Comparison of ENCODE assay signal across 8 cellular contexts in genomic region chr3:43287514-43287913, GRCh38. TPM values are rescaled to one million over a fixed set of nuclear protein-coding genes. Genes with fewer than 3 reads are reported as not detected.
DNase-seq lines count a peak whose midpoint lies in the region; TF ChIP-seq lines count a peak whose summit lies in the region.

No MANE protein-coding gene starts in this region.

- H3K4me3 Mint-ChIP-seq in progenitor cell of endocrine pancreas (ENCODE audit: low read depth), result peak overlapping the region; percentile 94

- H3K4me3 ChIP-seq in GM06990 (replicated peaks; ENCODE audit: low read depth, low read length) (peak overlapping the region; percentile 69), PC-9 (peak overlapping the region; percentile 83), epithelial cell of proximal tubule (ENCODE audit: low read depth, low read length) (peak overlapping the region; percentile 82)

- no peaks in the 10 kb centered on the region for H3K9me2 ChIP-seq in PC-9 (ENCODE audit: insufficient read depth)

- DNase-seq in GM06990 (ENCODE audit: extremely low read depth, insufficient read length) (no peak), PC-9 (no peak), epithelial cell of proximal tubule (ENCODE audit: low read depth) (no peak), progenitor cell of endocrine pancreas (ENCODE audit: low spot score, unreplicated experiment) (no peak), NCI-H345 (lab: John Stamatoyannopoulos, UW) (no peak), GM20000 (ENCODE audit: low spot score) (no peak), GM19238 (ENCODE audit: insufficient read length, low spot score) (no peak), DMS153 treated with DMSO at 0.1 percent for 48 hours (lab: John Stamatoyannopoulos, UW; ENCODE audit: unreplicated experiment) (no peak)

- peaks cover 56% of the 10 kb centered on the region for H3K79me2 ChIP-seq in PC-9 (ENCODE audit: low read depth)

- H3K27me3 Mint-ChIP-seq in progenitor cell of endocrine pancreas, result no peaks in the 10 kb centered on the region

- BruUV-seq in PC-9 (replicated peaks; lab: Mats Ljungman, UMichigan), result TSS peak; percentile 60

- no peak overlapping the region for H2AFZ ChIP-seq in PC-9

- H3K4me1 Mint-ChIP-seq in progenitor cell of endocrine pancreas (ENCODE audit: low read depth), result peaks cover 39% of the 10 kb centered on the region

- TF ChIP-seq CTCF in GM06990 (IDR thresholded peaks at IDR 0.05; ENCODE audit: insufficient read depth, low read length, poor library complexity, severe bottlenecking) (no peak), PC-9 (conservative IDR thresholded peaks at IDR 0.05) (no peak), epithelial cell of proximal tubule (conservative IDR thresholded peaks at IDR 0.05; ENCODE audit: low read depth, low read length) (no peak), progenitor cell of endocrine pancreas (IDR thresholded peaks at IDR 0.05; ENCODE audit: unreplicated experiment) (no peak), GM20000 (IDR thresholded peaks at IDR 0.05; ENCODE audit: extremely low read depth, missing control alignments) (no peak)

- POLR2A ChIA-PET in PC-9 (lab: Charles Lee; ENCODE audit: unreplicated experiment), result interaction anchor here (0.7 kb wide), 1 partner anchor 1056 kb away, joined by 4 read pairs; no protein-coding TSS in a partner anchor

- H3K27me3 ChIP-seq in GM06990 (replicated peaks; ENCODE audit: control insufficient read depth, insufficient read depth, low read length) (no peaks in the 10 kb centered on the region), PC-9 (ENCODE audit: insufficient read depth, low read depth) (no peaks in the 10 kb centered on the region)

- peak overlapping the region; percentile 98 for H3K27ac Mint-ChIP-seq in progenitor cell of endocrine pancreas

- H3K9me3 ChIP-seq in PC-9 (ENCODE audit: insufficient read depth, low read depth), result no peaks in the 10 kb centered on the region

- no peaks in the 10 kb centered on the region for H3K36me3 ChIP-seq in GM06990 (ENCODE audit: control insufficient read depth, insufficient read depth, low read length)
- H3K36me3 ChIP-seq in PC-9 (ENCODE audit: low read depth), result no peaks in the 10 kb centered on the region

- CTCF ChIA-PET in PC-9 (lab: Charles Lee), result no interaction called here

- peak overlapping the region; percentile 47 for H3K27ac ChIP-seq in PC-9

- peak overlapping the region; percentile 98 for H3K4me2 ChIP-seq in PC-9

- H3K4me1 ChIP-seq in PC-9 (replicated peaks; ENCODE audit: insufficient read depth), result peaks cover 37% of the 10 kb centered on the region

- no peaks in the 10 kb centered on the region for H3K9me3 Mint-ChIP-seq in progenitor cell of endocrine pancreas (ENCODE audit: low read depth)

- no peaks in the 10 kb centered on the region for H3F3A ChIP-seq in PC-9 (ENCODE audit: insufficient read depth, low read depth)

- H4K20me1 ChIP-seq in PC-9 (ENCODE audit: insufficient read depth), result peaks cover 14% of the 10 kb centered on the region; the same call in 1 of the 2 replicates

- H3K36me3 Mint-ChIP-seq in progenitor cell of endocrine pancreas (ENCODE audit: insufficient read depth), result peaks cover 3% of the 10 kb centered on the region

- intact Hi-C loops in PC-9 (cut with micrococcal nuclease; ENCODE audit: unreplicated experiment), result no loop called here

RNA-seq across cellular contexts. Expression of gene SNRK, which starts 1.2 kb away (rescaled TPM):
- 14.3 and 14.4 TPM in 2 replicates for total RNA-seq in PC-9 (2021)
- 12.9 and 16.3 TPM in 2 replicates for total RNA-seq in epithelial cell of proximal tubule
- 22.9 and 23.6 TPM in 2 replicates for total RNA-seq in progenitor cell of endocrine pancreas
